In the genomic region with DNA sequence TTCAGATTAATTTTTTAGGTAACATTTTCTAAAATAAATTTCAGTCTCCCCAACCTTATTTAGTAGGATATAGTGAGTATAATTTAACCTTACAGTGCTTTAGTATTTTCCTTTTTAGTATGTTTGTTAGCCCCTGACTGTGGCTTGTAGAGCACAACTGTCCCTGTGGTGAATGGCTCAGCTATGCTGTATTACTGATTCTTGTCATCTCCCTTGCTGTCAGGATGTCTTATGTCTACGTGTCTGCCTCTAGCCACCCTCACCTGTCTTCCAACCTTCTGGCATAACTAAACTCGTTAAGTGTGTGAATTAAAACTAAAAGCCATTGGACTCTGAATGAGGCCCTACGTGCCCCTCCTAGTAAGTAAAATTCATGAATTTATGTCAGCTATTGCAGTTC, we compare ENCODE assay signal across 16 cellular contexts. TPM values are rescaled to one million over a fixed set of nuclear protein-coding genes. Genes with fewer than 3 reads are reported as not detected.
A peak's percentile ranks its signal among the peaks of the same experiment; 100 is the strongest.
DNase-seq lines count a peak whose midpoint lies in the region; ATAC-seq and TF ChIP-seq lines count a peak whose summit lies in the region.
"Had no signal": no experiment of that assay in that cellular context is flagged by ENCODE, and none has a peak within 500 bp of the region (broad histone marks: within the 10 kb centered on the region; RNA-seq: fewer than 3 reads in every experiment).

No MANE protein-coding gene starts in this region.

- H3K4me3 Mint-ChIP-seq in WTC11, result no peak overlapping the region
- H3K4me3 Mint-ChIP-seq in memory B cell, result no peak overlapping the region
- H3K4me3 Mint-ChIP-seq: B cell; CD4-positive, alpha-beta T cell; H9 had no signal

- H3K4me3 ChIP-seq in HUES6 (ENCODE audit: low read depth, low read length), result no peak overlapping the region

- H3K4me1 Mint-ChIP-seq in WTC11, result peaks cover 9% of the 10 kb centered on the region
- peaks cover 15% of the 10 kb centered on the region for H3K4me1 Mint-ChIP-seq in memory B cell

- CTCF ChIA-PET in WTC11 (lab: Charles Lee), result interaction anchor here (1.1 kb wide), 1 partner anchor 18 kb away, joined by 3 read pairs; a partner anchor contains a TSS
- CTCF ChIA-PET in RWPE1 (lab: Yijun Ruan, JAX), result no interaction called here

- H3K27me3 Mint-ChIP-seq in WTC11 (ENCODE audit: low read depth) (no peaks in the 10 kb centered on the region), memory B cell (no peaks in the 10 kb centered on the region)
- H3K27me3 Mint-ChIP-seq: B cell; CD4-positive, alpha-beta T cell had no signal

- TF ChIP-seq CTCF in WTC11 (IDR thresholded peaks at IDR 0.05), result no peak
- no peak for TF ChIP-seq CTCF in RWPE1 (conservative IDR thresholded peaks at IDR 0.05; ENCODE audit: low read depth)

- H3K27ac ChIP-seq in HUES6 (ENCODE audit: low read depth, low read length) (peak overlapping the region; percentile 32; the same call in 1 of the 2 replicates), RWPE1 (no peak overlapping the region)

- POLR2A ChIA-PET in WTC11 (lab: Charles Lee) (no interaction called here), RWPE1 (lab: Yijun Ruan, JAX; ENCODE audit: low non-redundant PET) (no interaction called here)

- no peaks in the 10 kb centered on the region; the same call in 1 of the 2 replicates for H3K9me3 ChIP-seq in HUES6 (ENCODE audit: control insufficient read depth, insufficient read depth, low read depth, low read length)

- H3K36me3 Mint-ChIP-seq in WTC11 (peaks cover 18% of the 10 kb centered on the region), memory B cell (peaks cover 22% of the 10 kb centered on the region)

- H3K9ac ChIP-seq in HUES6 (ENCODE audit: low read length), result no peak overlapping the region

- H3K4me1 ChIP-seq in HUES6 (ENCODE audit: control insufficient read depth, insufficient read depth, low read length), result no peaks in the 10 kb centered on the region

- peaks cover 11% of the 10 kb centered on the region for H3K9me3 Mint-ChIP-seq in WTC11
- H3K9me3 Mint-ChIP-seq in memory B cell, result no peaks in the 10 kb centered on the region

- H3K36me3 ChIP-seq in HUES6 (ENCODE audit: control insufficient read depth, insufficient read depth, low read length), result peaks cover 13% of the 10 kb centered on the region

- ATAC-seq in GM18868 (IDR thresholded peaks at IDR 0.05; ENCODE audit: unreplicated experiment) (peak; percentile 57), WTC11 (no peak), memory B cell (ENCODE audit: low read depth) (no peak), HG03108 (IDR thresholded peaks at IDR 0.05; ENCODE audit: unreplicated experiment) (no peak)

- DNase-seq in WTC11 (ENCODE audit: low spot score) (no peak), memory B cell (ENCODE audit: low spot score in 2 of 2) (no peak), MV-4-11 (lab: John Stamatoyannopoulos, UW) (no peak), RWPE1 (ENCODE audit: low spot score) (no peak), globus pallidus (ENCODE audit: low spot score) (no peak)
- DNase-seq: C1 segment of cervical spinal cord; CD4-positive, alpha-beta T cell; DND-41; GDM1; GOT3; H9; KBM-7 had no signal

- H3K27me3 ChIP-seq in HUES6 (ENCODE audit: control insufficient read depth, insufficient read depth, low read length), result no peaks in the 10 kb centered on the region

- peak overlapping the region; percentile 44; the same call in 1 of the 2 replicates for H3K27ac Mint-ChIP-seq in WTC11
- peak overlapping the region; percentile 75 for H3K27ac Mint-ChIP-seq in memory B cell
- H3K27ac Mint-ChIP-seq: B cell; CD4-positive, alpha-beta T cell had no signal

TF ChIP-seq in WTC11, 78 proteins besides CTCF, POLR2A, EP300 and RAD21 (continues in another document):
- TF ChIP-seq, protein P1, sequence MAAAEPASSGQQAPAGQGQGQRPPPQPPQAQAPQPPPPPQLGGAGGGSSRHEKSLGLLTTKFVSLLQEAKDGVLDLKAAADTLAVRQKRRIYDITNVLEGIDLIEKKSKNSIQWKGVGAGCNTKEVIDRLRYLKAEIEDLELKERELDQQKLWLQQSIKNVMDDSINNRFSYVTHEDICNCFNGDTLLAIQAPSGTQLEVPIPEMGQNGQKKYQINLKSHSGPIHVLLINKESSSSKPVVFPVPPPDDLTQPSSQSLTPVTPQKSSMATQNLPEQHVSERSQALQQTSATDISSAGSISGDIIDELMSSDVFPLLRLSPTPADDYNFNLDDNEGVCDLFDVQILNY (CRISPR knock-in tag; IDR thresholded peaks at IDR 0.05), result no peak
- TF ChIP-seq NR3C1 (CRISPR knock-in tag; conservative IDR thresholded peaks at IDR 0.05; ENCODE audit: low read depth), result no peak
- TF ChIP-seq GRHL2 (CRISPR knock-in tag; IDR thresholded peaks at IDR 0.05; ENCODE audit: insufficient replicate concordance, severe bottlenecking), result no peak
- TF ChIP-seq, protein P2, sequence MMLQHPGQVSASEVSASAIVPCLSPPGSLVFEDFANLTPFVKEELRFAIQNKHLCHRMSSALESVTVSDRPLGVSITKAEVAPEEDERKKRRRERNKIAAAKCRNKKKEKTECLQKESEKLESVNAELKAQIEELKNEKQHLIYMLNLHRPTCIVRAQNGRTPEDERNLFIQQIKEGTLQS (CRISPR knock-in tag; conservative IDR thresholded peaks at IDR 0.05), result no peak
- TF ChIP-seq, protein P3, sequence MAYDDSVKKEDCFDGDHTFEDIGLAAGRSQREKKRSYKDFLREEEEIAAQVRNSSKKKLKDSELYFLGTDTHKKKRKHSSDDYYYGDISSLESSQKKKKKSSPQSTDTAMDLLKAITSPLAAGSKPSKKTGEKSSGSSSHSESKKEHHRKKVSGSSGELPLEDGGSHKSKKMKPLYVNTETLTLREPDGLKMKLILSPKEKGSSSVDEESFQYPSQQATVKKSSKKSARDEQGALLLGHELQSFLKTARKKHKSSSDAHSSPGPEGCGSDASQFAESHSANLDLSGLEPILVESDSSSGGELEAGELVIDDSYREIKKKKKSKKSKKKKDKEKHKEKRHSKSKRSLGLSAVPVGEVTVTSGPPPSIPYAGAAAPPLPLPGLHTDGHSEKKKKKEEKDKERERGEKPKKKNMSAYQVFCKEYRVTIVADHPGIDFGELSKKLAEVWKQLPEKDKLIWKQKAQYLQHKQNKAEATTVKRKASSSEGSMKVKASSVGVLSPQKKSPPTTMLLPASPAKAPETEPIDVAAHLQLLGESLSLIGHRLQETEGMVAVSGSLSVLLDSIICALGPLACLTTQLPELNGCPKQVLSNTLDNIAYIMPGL (CRISPR knock-in tag; IDR thresholded peaks at IDR 0.05), result no peak
- TF ChIP-seq GTF2I (CRISPR knock-in tag; conservative IDR thresholded peaks at IDR 0.05), result no peak
- TF ChIP-seq, protein P4, sequence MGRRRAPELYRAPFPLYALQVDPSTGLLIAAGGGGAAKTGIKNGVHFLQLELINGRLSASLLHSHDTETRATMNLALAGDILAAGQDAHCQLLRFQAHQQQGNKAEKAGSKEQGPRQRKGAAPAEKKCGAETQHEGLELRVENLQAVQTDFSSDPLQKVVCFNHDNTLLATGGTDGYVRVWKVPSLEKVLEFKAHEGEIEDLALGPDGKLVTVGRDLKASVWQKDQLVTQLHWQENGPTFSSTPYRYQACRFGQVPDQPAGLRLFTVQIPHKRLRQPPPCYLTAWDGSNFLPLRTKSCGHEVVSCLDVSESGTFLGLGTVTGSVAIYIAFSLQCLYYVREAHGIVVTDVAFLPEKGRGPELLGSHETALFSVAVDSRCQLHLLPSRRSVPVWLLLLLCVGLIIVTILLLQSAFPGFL (CRISPR knock-in tag; IDR thresholded peaks at IDR 0.05; ENCODE audit: borderline replicate concordance), result no peak
- no peak for TF ChIP-seq FOXP1 (CRISPR knock-in tag; IDR thresholded peaks at IDR 0.05; ENCODE audit: borderline replicate concordance)
- TF ChIP-seq, protein P5, sequence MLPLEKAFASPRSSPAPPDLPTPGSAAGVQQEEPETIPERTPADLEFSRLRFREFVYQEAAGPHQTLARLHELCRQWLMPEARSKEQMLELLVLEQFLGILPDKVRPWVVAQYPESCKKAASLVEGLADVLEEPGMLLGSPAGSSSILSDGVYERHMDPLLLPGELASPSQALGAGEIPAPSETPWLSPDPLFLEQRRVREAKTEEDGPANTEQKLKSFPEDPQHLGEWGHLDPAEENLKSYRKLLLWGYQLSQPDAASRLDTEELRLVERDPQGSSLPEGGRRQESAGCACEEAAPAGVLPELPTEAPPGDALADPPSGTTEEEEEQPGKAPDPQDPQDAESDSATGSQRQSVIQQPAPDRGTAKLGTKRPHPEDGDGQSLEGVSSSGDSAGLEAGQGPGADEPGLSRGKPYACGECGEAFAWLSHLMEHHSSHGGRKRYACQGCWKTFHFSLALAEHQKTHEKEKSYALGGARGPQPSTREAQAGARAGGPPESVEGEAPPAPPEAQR (CRISPR knock-in tag; IDR thresholded peaks at IDR 0.05), result no peak
- no peak for TF ChIP-seq ATF1 (CRISPR knock-in tag; IDR thresholded peaks at IDR 0.05)
- no peak for TF ChIP-seq NFATC4 (CRISPR knock-in tag; IDR thresholded peaks at IDR 0.05)
- no peak for TF ChIP-seq SMAD4 (CRISPR knock-in tag; IDR thresholded peaks at IDR 0.05)
- no peak for TF ChIP-seq NFE2L1 (CRISPR knock-in tag; IDR thresholded peaks at IDR 0.05)
- no peak for TF ChIP-seq ZNF317 (CRISPR knock-in tag; IDR thresholded peaks at IDR 0.05; ENCODE audit: borderline replicate concordance, low read depth)
- TF ChIP-seq CREB1 (CRISPR knock-in tag; IDR thresholded peaks at IDR 0.05), result no peak
- TF ChIP-seq NR2C2 (CRISPR knock-in tag; IDR thresholded peaks at IDR 0.05), result no peak

RNA-seq across cellular contexts. Expression of a gene that starts 18.4 kb away (rescaled TPM):
- 71.5 to 75.3 TPM (median 73.6 TPM) in 3 replicates for total RNA-seq in WTC11 (2021)
